ENCODE assay signal across 27 cellular contexts in genomic region chr15:51100785-51101489, GRCh38. TPM values are rescaled to one million over a fixed set of nuclear protein-coding genes. Genes with fewer than 3 reads are reported as not detected.
"Had no signal": no experiment of that assay in that cellular context is flagged by ENCODE, and none has a peak within 500 bp of the region (broad histone marks: within the 10 kb centered on the region; RNA-seq: fewer than 3 reads in every experiment).

No MANE protein-coding gene starts in this region.

- H3K9me3 ChIP-seq: left ventricle myocardium inferior, neutrophil, stomach, testis, thyroid gland, transverse colon, vagina had no signal

- H2AFZ ChIP-seq: neural progenitor cell had no signal

- H3K4me1 ChIP-seq: testis had no signal

- H3K4me2 ChIP-seq: neural progenitor cell had no signal

- H3K27ac Mint-ChIP-seq: mesothelial cell of epicardium; naive B cell; natural killer cell; nephron progenitor cell; neural progenitor cell; progenitor cell of endocrine pancreas; stimulated activated naive B cell treated with anti-CD40 and anti-IgM and Interleukin-4, amounts not matched to agents 10 μg/mL and 1 μg/mL and 100 μg/mL, for 72 hours had no signal

- H3K4me3 Mint-ChIP-seq: mesothelial cell of epicardium; naive B cell; natural killer cell; nephron progenitor cell; neural progenitor cell; stimulated activated naive B cell treated with anti-CD40 and anti-IgM and Interleukin-4, amounts not matched to agents 10 μg/mL and 1 μg/mL and 100 μg/mL, for 72 hours had no signal

- H3K27ac ChIP-seq: left ventricle myocardium inferior, neural progenitor cell, neutrophil, stomach, testis, thyroid gland, transverse colon had no signal

- H3K36me3 Mint-ChIP-seq: mesothelial cell of epicardium; naive B cell; natural killer cell; neural progenitor cell; stimulated activated naive B cell treated with anti-CD40 and anti-IgM and Interleukin-4, amounts not matched to agents 10 μg/mL and 1 μg/mL and 100 μg/mL, for 72 hours had no signal

- FAIRE-seq: kidney had no signal

- H3K4me3 ChIP-seq: left ventricle myocardium inferior, lung, neural progenitor cell, skin epidermis, stomach, testis, thyroid gland, transverse colon, vagina had no signal

- H3K27me3 ChIP-seq: testis, thyroid gland, vagina had no signal

- H3K4me1 Mint-ChIP-seq: naive B cell, natural killer cell, neural progenitor cell had no signal

- H3K9ac ChIP-seq: neural progenitor cell had no signal

- H3K9me3 Mint-ChIP-seq: mesothelial cell of epicardium; natural killer cell; nephron progenitor cell; neural progenitor cell; stimulated activated naive B cell treated with anti-CD40 and anti-IgM and Interleukin-4, amounts not matched to agents 10 μg/mL and 1 μg/mL and 100 μg/mL, for 72 hours had no signal

- H3K36me3 ChIP-seq: left ventricle myocardium inferior, neural progenitor cell, neutrophil, stomach, thyroid gland, transverse colon, vagina had no signal

- DNase-seq: hippocampal formation; kidney; left ventricle myocardium inferior; mesendoderm; naive B cell; natural killer cell; nephron progenitor cell; occipital lobe; retina; right cardiac atrium; stimulated activated CD4-positive, alpha-beta T cell treated with anti-CD3 and anti-CD28 coated beads, Interleukin-12 subunit alpha, Interleukin-12 subunit beta, amount 100 ng/mL, for 4 hours; stimulated activated CD4-positive, alpha-beta T cell treated with anti-CD3 and anti-CD28 coated beads, Interleukin-15, amount 100 ng/mL, for 24 hours; stimulated activated CD4-positive, alpha-beta T cell treated with anti-CD3 and anti-CD28 coated beads, Interleukin-2, amount 100 ng/mL, for 24 hours; stimulated activated CD4-positive, alpha-beta T cell treated with anti-CD3 and anti-CD28 coated beads, Interleukin-4, amount 100 ng/mL, for 1 hour; stimulated activated naive B cell treated with anti-CD40 and anti-IgM and Interleukin-4, amounts not matched to agents 10 μg/mL and 1 μg/mL and 100 μg/mL, for 72 hours; stimulated activated naive CD8-positive, alpha-beta T cell treated with anti-CD3 and anti-CD28 coated beads, Interleukin-15, Interleukin-2, amounts not matched to agents 100 U/mL and 50 U/mL, for 24 hours; stomach; testis; thyroid gland; transverse colon had no signal

RNA-seq across cellular contexts. Expression of gene TNFAIP8L3, which starts 6.2 kb away (rescaled TPM):
- total RNA-seq: natural killer cell, progenitor cell of endocrine pancreas had no signal
